Comparison of ENCODE assay signal across 18 cellular contexts in the genomic region with DNA sequence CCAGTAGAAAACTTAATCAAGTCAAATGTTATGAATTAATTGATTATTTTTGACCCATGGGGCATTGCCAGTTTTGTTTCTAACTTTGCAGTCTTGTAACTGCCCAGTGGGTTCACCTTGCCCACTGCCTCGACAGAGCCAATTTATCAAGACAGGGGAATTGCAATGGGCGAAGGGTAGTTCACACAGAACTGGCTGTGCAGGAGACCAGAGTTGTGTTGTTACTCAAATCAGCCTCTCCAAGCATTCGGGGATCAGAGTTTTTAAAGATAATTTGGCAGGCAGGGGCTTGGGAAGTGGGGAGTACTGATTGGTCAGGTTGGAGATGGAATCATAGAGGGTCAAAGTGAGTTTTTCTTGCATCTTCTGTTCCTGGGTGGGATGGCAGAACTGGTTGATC.
DNase-seq lines count a peak whose midpoint lies in the region; ATAC-seq and TF ChIP-seq lines count a peak whose summit lies in the region.
"Had no signal": no experiment of that assay in that cellular context is flagged by ENCODE, and none has a peak within 500 bp of the region (broad histone marks: within the 10 kb centered on the region; RNA-seq: fewer than 3 reads in every experiment).

No MANE protein-coding gene starts in this region.

- H3K27ac ChIP-seq in right atrium auricular region: no peak overlapping the region
- H3K27ac ChIP-seq: 22Rv1, GM23248 had no signal

- H3K4me3 ChIP-seq in right atrium auricular region: no peak overlapping the region
- H3K4me3 ChIP-seq: GM23248 had no signal

- peaks cover 4% of the 10 kb centered on the region for H3K9me3 Mint-ChIP-seq in glutamatergic neuron (ENCODE audit: unreplicated experiment)
- H3K9me3 Mint-ChIP-seq in type B pancreatic cell: peaks cover 7% of the 10 kb centered on the region
- H3K9me3 Mint-ChIP-seq in endothelial cell (ENCODE audit: unreplicated experiment): no peaks in the 10 kb centered on the region
- H3K9me3 Mint-ChIP-seq: CD4-positive, alpha-beta memory T cell had no signal

- H3K4me1 ChIP-seq in right atrium auricular region: no peaks in the 10 kb centered on the region

- no peaks in the 10 kb centered on the region for H3K9me3 ChIP-seq in right atrium auricular region

- intact Hi-C loops in Right ventricle myocardium superior (cut with DNase I) (no loop called here), sciatic nerve (cut with DNase I) (no loop called here)

- TF ChIP-seq CTCF in right atrium auricular region (IDR thresholded peaks at IDR 0.05): no peak
- no peak for TF ChIP-seq CTCF in glutamatergic neuron (IDR thresholded peaks at IDR 0.05; ENCODE audit: partially characterized antibody, unreplicated experiment)
- TF ChIP-seq CTCF in type B pancreatic cell (conservative IDR thresholded peaks at IDR 0.05): no peak
- no peak for TF ChIP-seq CTCF in endothelial cell (IDR thresholded peaks at IDR 0.05; ENCODE audit: unreplicated experiment)

- H3K4me3 Mint-ChIP-seq in glutamatergic neuron (ENCODE audit: unreplicated experiment) (no peak overlapping the region), type B pancreatic cell (peak overlapping the region; percentile 8), endothelial cell (ENCODE audit: unreplicated experiment) (no peak overlapping the region)
- H3K4me3 Mint-ChIP-seq: B cell; CD4-positive, alpha-beta memory T cell had no signal

- no peaks in the 10 kb centered on the region for H3K36me3 Mint-ChIP-seq in glutamatergic neuron (ENCODE audit: unreplicated experiment)
- no peaks in the 10 kb centered on the region for H3K36me3 Mint-ChIP-seq in type B pancreatic cell
- peaks cover 4% of the 10 kb centered on the region for H3K36me3 Mint-ChIP-seq in endothelial cell (ENCODE audit: low read depth, unreplicated experiment)
- H3K36me3 Mint-ChIP-seq: CD4-positive, alpha-beta memory T cell had no signal

- ATAC-seq in Right ventricle myocardium superior (ENCODE audit: poor library complexity) (no peak), sciatic nerve (no peak), GM18520 (IDR thresholded peaks at IDR 0.05; ENCODE audit: unreplicated experiment) (no peak)

- H3K4me1 Mint-ChIP-seq in glutamatergic neuron (ENCODE audit: low read depth, unreplicated experiment) (peaks cover 15% of the 10 kb centered on the region), type B pancreatic cell (ENCODE audit: unreplicated experiment) (peaks cover 17% of the 10 kb centered on the region), endothelial cell (ENCODE audit: unreplicated experiment) (peaks cover 12% of the 10 kb centered on the region)
- H3K4me1 Mint-ChIP-seq: B cell; CD4-positive, alpha-beta memory T cell had no signal

- H3K27ac Mint-ChIP-seq in glutamatergic neuron (ENCODE audit: unreplicated experiment): peak overlapping the region; percentile 31
- no peak overlapping the region for H3K27ac Mint-ChIP-seq in type B pancreatic cell
- no peak overlapping the region for H3K27ac Mint-ChIP-seq in endothelial cell (ENCODE audit: unreplicated experiment)
- H3K27ac Mint-ChIP-seq: B cell; CD4-positive, alpha-beta memory T cell had no signal

- no peaks in the 10 kb centered on the region for H3K36me3 ChIP-seq in right atrium auricular region

- DNase-seq in right atrium auricular region (ENCODE audit: low spot score): peak; percentile 32
- DNase-seq in Right ventricle myocardium superior: no peak
- no peak for DNase-seq in glutamatergic neuron
- DNase-seq in type B pancreatic cell (ENCODE audit: extremely low spot score, unreplicated experiment): no peak
- DNase-seq in endothelial cell (ENCODE audit: low spot score): no peak
- DNase-seq in sciatic nerve (ENCODE audit: low spot score): no peak
- DNase-seq: C1 segment of cervical spinal cord; Calu3; CD4-positive, alpha-beta memory T cell; COR-L47; DMS79 treated with DMSO at 0.1 percent for 48 hours; GF-D8; GM23248; H7; HCEC 1CT had no signal

- H3K27me3 Mint-ChIP-seq in glutamatergic neuron (ENCODE audit: unreplicated experiment): no peaks in the 10 kb centered on the region
- H3K27me3 Mint-ChIP-seq in type B pancreatic cell: peaks cover 3% of the 10 kb centered on the region
- no peaks in the 10 kb centered on the region for H3K27me3 Mint-ChIP-seq in endothelial cell (ENCODE audit: unreplicated experiment)

- no peaks in the 10 kb centered on the region for H3K27me3 ChIP-seq in right atrium auricular region
